Comparison of ENCODE assay signal across 1 cellular context in genomic region chr3:101561630-101562328, GRCh38.
TF ChIP-seq lines count a peak whose summit lies in the region.

Gene TRMT10C, plus strand, starts transcription at chr3:101561868. Its CDS starts 2,914 bp downstream, at chr3:101564782.

TF ChIP-seq in H1, 55 proteins besides CTCF, POLR2A, EP300 and RAD21 (continued from another document):
- TF ChIP-seq RBBP5 (IDR thresholded peaks at IDR 0.05; ENCODE audit: borderline replicate concordance, low read depth, low read length) (peak; percentile 59; the same call in 1 of the 2 replicates), BACH1 (IDR thresholded peaks at IDR 0.05; ENCODE audit: low read length) (no peak), SAP30 (IDR thresholded peaks at IDR 0.05; ENCODE audit: insufficient read depth, insufficient replicate concordance, low read length) (no peak), SIN3A (conservative IDR thresholded peaks at IDR 0.05 in 1 of 2, IDR thresholded peaks at IDR 0.05 in 1 of 2; ENCODE audit: low read depth in 1 of 2, low read length in 2 of 2) (peak; percentile 69 to 88; a peak in 3 of 4 replicates), SP1 (IDR thresholded peaks at IDR 0.05; ENCODE audit: low read depth, low read length) (peak; percentile 69; the same call in 1 of the 2 replicates), USF2 (IDR thresholded peaks at IDR 0.05; ENCODE audit: low read length) (no peak), SP4 (IDR thresholded peaks at IDR 0.05; ENCODE audit: low read length) (no peak), EZH2 (IDR thresholded peaks at IDR 0.05; ENCODE audit: low read depth, low read length, severe bottlenecking) (no peak), KDM4A (IDR thresholded peaks at IDR 0.05; ENCODE audit: low read depth, low read length, severe bottlenecking) (peak; percentile 60), JUN (IDR thresholded peaks at IDR 0.05; ENCODE audit: low read depth, low read length) (no peak), CREB1 (IDR thresholded peaks at IDR 0.05) (peak; percentile 97), CEBPB (IDR thresholded peaks at IDR 0.05; ENCODE audit: low read depth, low read length) (no peak), EGR1 (IDR thresholded peaks at IDR 0.05; ENCODE audit: borderline replicate concordance, low read depth, low read length) (0 out of 2 replicates have a peak, but pooled peaks have one; percentile 28), SIRT6 (IDR thresholded peaks at IDR 0.05; ENCODE audit: low read length) (no peak), TBP (IDR thresholded peaks at IDR 0.05; ENCODE audit: low read depth, low read length) (peak; percentile 96), TCF12 (IDR thresholded peaks at IDR 0.05; ENCODE audit: low read depth, low read length) (no peak), JUND (IDR thresholded peaks at IDR 0.05; ENCODE audit: low read length) (no peak), KDM1A (IDR thresholded peaks at IDR 0.05; ENCODE audit: borderline replicate concordance, low read length) (no peak), SUZ12 (IDR thresholded peaks at IDR 0.05; ENCODE audit: low read length) (no peak), HDAC2 (IDR thresholded peaks at IDR 0.05; ENCODE audit: borderline replicate concordance in 1 of 2, low read depth in 2 of 2, low read length in 2 of 2) (no peak), ATF2 (IDR thresholded peaks at IDR 0.05; ENCODE audit: low read length) (0 out of 2 replicates have a peak, but pooled peaks have one; percentile 37), GABPA (IDR thresholded peaks at IDR 0.05; ENCODE audit: borderline replicate concordance, insufficient read depth, low read length) (peak; percentile 99), CHD7 (IDR thresholded peaks at IDR 0.05; ENCODE audit: insufficient replicate concordance, low read length) (no peak), YY1 (IDR thresholded peaks at IDR 0.05; ENCODE audit: low read depth, low read length) (0 out of 2 replicates have a peak, but pooled peaks have one; percentile 23), HDAC6 (IDR thresholded peaks at IDR 0.05; ENCODE audit: low read depth, low read length) (no peak), POU5F1 (IDR thresholded peaks at IDR 0.05; ENCODE audit: low read depth, low read length) (no peak), PHF8 (conservative IDR thresholded peaks at IDR 0.05; ENCODE audit: low read depth, low read length) (peak; percentile 84; the same call in 1 of the 2 replicates), MAX (IDR thresholded peaks at IDR 0.05) (peak; percentile 89), CBX5 (IDR thresholded peaks at IDR 0.05; ENCODE audit: low read depth, low read length) (no peak), SRF (IDR thresholded peaks at IDR 0.05; ENCODE audit: low read depth, low read length) (peak; percentile 78), RNF2 (IDR thresholded peaks at IDR 0.05; ENCODE audit: borderline replicate concordance, low read depth, low read length, missing control alignments, poor library complexity, severe bottlenecking) (no peak), CHD2 (IDR thresholded peaks at IDR 0.05; ENCODE audit: low read length) (no peak), ZNF274 (IDR thresholded peaks at IDR 0.05; ENCODE audit: borderline replicate concordance, extremely low read depth, low read length) (no peak), E2F6 (IDR thresholded peaks at IDR 0.05) (peak; percentile 62; the same call in 1 of the 2 replicates), MAFK (IDR thresholded peaks at IDR 0.05; ENCODE audit: low read depth, low read length) (no peak), ATF3 (IDR thresholded peaks at IDR 0.05; ENCODE audit: insufficient read depth, low read depth, low read length) (peak; percentile 68), SP2 (IDR thresholded peaks at IDR 0.05; ENCODE audit: low read length) (peak; percentile 49), CTBP2 (IDR thresholded peaks at IDR 0.05; ENCODE audit: borderline replicate concordance, insufficient read depth, insufficient read length, low read length) (no peak), NANOG (IDR thresholded peaks at IDR 0.05; ENCODE audit: insufficient read depth, low read depth, low read length, poor library complexity, severe bottlenecking) (no peak), TAF1 (IDR thresholded peaks at IDR 0.05; ENCODE audit: low read depth, low read length) (peak; percentile 98), NRF1 (IDR thresholded peaks at IDR 0.05; ENCODE audit: low read depth, low read length) (no peak), FOSL1 (IDR thresholded peaks at IDR 0.05; ENCODE audit: insufficient read depth, low read depth, low read length) (no peak), RFX5 (IDR thresholded peaks at IDR 0.05; ENCODE audit: borderline replicate concordance, low read depth, low read length) (no peak), BCL11A (IDR thresholded peaks at IDR 0.05; ENCODE audit: low read depth in 2 of 2, low read length in 2 of 2) (no peak), KDM5A (IDR thresholded peaks at IDR 0.05; ENCODE audit: low read length) (peak; percentile 50; the same call in 1 of the 2 replicates), POLR2AphosphoS5 (IDR thresholded peaks at IDR 0.05; ENCODE audit: low read depth, low read length) (peak; percentile 99), TAF7 (optimal IDR thresholded peaks at IDR 0.05; ENCODE audit: borderline replicate concordance, low read depth, low read length) (peak; percentile 91), GTF2F1 (IDR thresholded peaks at IDR 0.05; ENCODE audit: borderline replicate concordance, low read depth, low read length) (peak; percentile 84), CBX8 (IDR thresholded peaks at IDR 0.05; ENCODE audit: borderline replicate concordance, low read depth, low read length) (no peak), ASH2L (IDR thresholded peaks at IDR 0.05; ENCODE audit: low read length) (peak; percentile 89)
